8 cellular contexts compared by ENCODE assay signal in the genomic region with DNA sequence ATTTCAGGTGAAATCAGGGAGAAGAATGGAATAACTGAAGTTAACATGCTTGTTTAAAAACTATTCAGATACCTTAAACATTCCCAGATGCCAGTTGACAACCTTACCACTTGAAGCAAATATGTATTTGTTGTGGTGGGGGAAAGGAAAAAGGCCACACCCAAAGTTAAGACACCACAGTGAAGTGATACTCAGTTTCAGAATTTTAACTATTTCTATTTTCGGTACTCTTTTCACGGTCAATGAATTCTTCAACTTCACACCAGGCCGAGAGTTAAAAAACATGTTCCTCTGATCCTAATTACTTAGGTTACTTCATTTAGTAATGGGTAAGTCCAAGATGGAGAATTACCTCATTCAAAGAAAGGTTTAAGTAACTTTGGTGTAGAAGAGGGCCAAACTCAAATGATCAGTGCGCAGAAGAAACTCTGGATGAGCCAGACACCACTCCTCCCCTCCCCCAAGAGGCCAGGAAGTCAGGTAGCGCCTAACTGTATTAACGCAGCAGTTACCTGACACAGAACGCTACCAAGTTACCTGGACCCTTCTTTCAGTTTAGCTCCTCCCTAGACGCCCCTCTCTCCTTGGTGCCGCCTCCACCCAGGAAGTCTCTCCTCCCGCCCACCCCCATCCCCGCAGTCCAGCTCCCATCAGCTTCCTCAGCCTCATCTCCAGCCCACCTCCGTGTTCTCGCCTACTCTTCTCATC. TPM values are rescaled to one million over a fixed set of nuclear protein-coding genes. Genes with fewer than 3 reads are reported as not detected.
DNase-seq lines count a peak whose midpoint lies in the region; ATAC-seq and TF ChIP-seq lines count a peak whose summit lies in the region.

No MANE protein-coding gene starts in this region.

- H3K9ac ChIP-seq in liver (ENCODE audit: low read depth in 1 of 2, low read length in 2 of 2): peak overlapping the region; percentile 67 to 91

- DNase-seq in SHP77 treated with DMSO at 0.1 percent for 48 hours (lab: John Stamatoyannopoulos, UW): peak; percentile 3
- DNase-seq in SHP77 (lab: John Stamatoyannopoulos, UW): no peak
- no peak for DNase-seq in SJSA1 (ENCODE audit: low read depth in 1 of 2, low spot score in 2 of 2)
- peak; percentile 46 for DNase-seq in central memory CD4-positive, alpha-beta T cell

- WGBS in liver: 9% methylated on average over 13 of the region's 13 CpGs

- no peaks in the 10 kb centered on the region for H3K9me3 Mint-ChIP-seq in stimulated activated naive CD8-positive, alpha-beta T cell treated with anti-CD3 and anti-CD28 coated beads, Interleukin-15, Interleukin-2, amounts not matched to agents 100 ng/mL and 50 ng/mL, for 24 hours

- H3K4me1 ChIP-seq in SJSA1 (replicated peaks): peaks cover 50% of the 10 kb centered on the region
- H3K4me1 ChIP-seq in liver (ENCODE audit: control insufficient read depth in 4 of 4, insufficient read depth in 4 of 4, low read length in 3 of 4): peaks cover 7 to 16% (median 13%) of the 10 kb centered on the region in 4 donors

- no peaks in the 10 kb centered on the region for H3K27me3 Mint-ChIP-seq in stimulated activated naive CD8-positive, alpha-beta T cell treated with anti-CD3 and anti-CD28 coated beads, Interleukin-15, Interleukin-2, amounts not matched to agents 100 ng/mL and 50 ng/mL, for 24 hours

- peaks cover 19% of the 10 kb centered on the region for H3K36me3 Mint-ChIP-seq in stimulated activated naive CD8-positive, alpha-beta T cell treated with anti-CD3 and anti-CD28 coated beads, Interleukin-15, Interleukin-2, amounts not matched to agents 100 ng/mL and 50 ng/mL, for 24 hours (ENCODE audit: low read depth)

- H3K9me3 ChIP-seq in SJSA1 (replicated peaks) (no peaks in the 10 kb centered on the region), liver (ENCODE audit: control insufficient read depth in 4 of 4, low read length in 3 of 4) (no peaks in the 10 kb centered on the region)

- no peak for TF ChIP-seq RAD21 in liver (IDR thresholded peaks at IDR 0.05)

- H3K4me3 ChIP-seq in SJSA1: peak overlapping the region; percentile 75
- peak overlapping the region; percentile 66 to 99 (median 93) for H3K4me3 ChIP-seq in liver (ENCODE audit: low read depth in 1 of 3, low read length in 3 of 3)

- peaks cover 85% of the 10 kb centered on the region for H3K4me1 Mint-ChIP-seq in stimulated activated naive CD8-positive, alpha-beta T cell treated with anti-CD3 and anti-CD28 coated beads, Interleukin-15, Interleukin-2, amounts not matched to agents 100 ng/mL and 50 ng/mL, for 24 hours (ENCODE audit: low read depth)

- TF ChIP-seq CTCF in liver (IDR thresholded peaks at IDR 0.05; ENCODE audit: low read depth, low read length, missing input control): no peak

- H3K36me3 ChIP-seq in SJSA1 (peaks cover 43% of the 10 kb centered on the region), liver (ENCODE audit: control insufficient read depth in 4 of 4, insufficient read depth in 3 of 4, low read depth in 1 of 4, low read length in 3 of 4) (no peaks in the 10 kb centered on the region)

- peak overlapping the region; percentile 98 for H3K4me3 Mint-ChIP-seq in stimulated activated naive CD8-positive, alpha-beta T cell treated with anti-CD3 and anti-CD28 coated beads, Interleukin-15, Interleukin-2, amounts not matched to agents 100 ng/mL and 50 ng/mL, for 24 hours

- H3K27ac Mint-ChIP-seq in stimulated activated naive CD8-positive, alpha-beta T cell treated with anti-CD3 and anti-CD28 coated beads, Interleukin-15, Interleukin-2, amounts not matched to agents 100 ng/mL and 50 ng/mL, for 24 hours: peak overlapping the region; percentile 98

- H3K27me3 ChIP-seq in SJSA1 (replicated peaks): no peaks in the 10 kb centered on the region
- H3K27me3 ChIP-seq in liver (ENCODE audit: control insufficient read depth in 4 of 4, insufficient read depth in 4 of 4, low read length in 3 of 4): no peaks in the 10 kb centered on the region

- H3K27ac ChIP-seq in SJSA1 (peak overlapping the region; percentile 54), liver (ENCODE audit: low read depth in 1 of 2, low read length in 2 of 2) (peak overlapping the region; percentile 71 to 75)

- ATAC-seq in HG02885 (IDR thresholded peaks at IDR 0.05; ENCODE audit: poor library complexity, unreplicated experiment) (peak; percentile 21), GM18858 (IDR thresholded peaks at IDR 0.05; ENCODE audit: unreplicated experiment) (no peak)

TF ChIP-seq in liver, 16 proteins besides CTCF, POLR2A, EP300 and RAD21:
- no peak for TF ChIP-seq YY1 (IDR thresholded peaks at IDR 0.05)
- no peak for TF ChIP-seq TAF1 (conservative IDR thresholded peaks at IDR 0.05)
- TF ChIP-seq NR2F2 (IDR thresholded peaks at IDR 0.05): no peak
- no peak for TF ChIP-seq RXRA (IDR thresholded peaks at IDR 0.05)
- no peak for TF ChIP-seq HNF4A (conservative IDR thresholded peaks at IDR 0.05)
- TF ChIP-seq, protein P1, sequence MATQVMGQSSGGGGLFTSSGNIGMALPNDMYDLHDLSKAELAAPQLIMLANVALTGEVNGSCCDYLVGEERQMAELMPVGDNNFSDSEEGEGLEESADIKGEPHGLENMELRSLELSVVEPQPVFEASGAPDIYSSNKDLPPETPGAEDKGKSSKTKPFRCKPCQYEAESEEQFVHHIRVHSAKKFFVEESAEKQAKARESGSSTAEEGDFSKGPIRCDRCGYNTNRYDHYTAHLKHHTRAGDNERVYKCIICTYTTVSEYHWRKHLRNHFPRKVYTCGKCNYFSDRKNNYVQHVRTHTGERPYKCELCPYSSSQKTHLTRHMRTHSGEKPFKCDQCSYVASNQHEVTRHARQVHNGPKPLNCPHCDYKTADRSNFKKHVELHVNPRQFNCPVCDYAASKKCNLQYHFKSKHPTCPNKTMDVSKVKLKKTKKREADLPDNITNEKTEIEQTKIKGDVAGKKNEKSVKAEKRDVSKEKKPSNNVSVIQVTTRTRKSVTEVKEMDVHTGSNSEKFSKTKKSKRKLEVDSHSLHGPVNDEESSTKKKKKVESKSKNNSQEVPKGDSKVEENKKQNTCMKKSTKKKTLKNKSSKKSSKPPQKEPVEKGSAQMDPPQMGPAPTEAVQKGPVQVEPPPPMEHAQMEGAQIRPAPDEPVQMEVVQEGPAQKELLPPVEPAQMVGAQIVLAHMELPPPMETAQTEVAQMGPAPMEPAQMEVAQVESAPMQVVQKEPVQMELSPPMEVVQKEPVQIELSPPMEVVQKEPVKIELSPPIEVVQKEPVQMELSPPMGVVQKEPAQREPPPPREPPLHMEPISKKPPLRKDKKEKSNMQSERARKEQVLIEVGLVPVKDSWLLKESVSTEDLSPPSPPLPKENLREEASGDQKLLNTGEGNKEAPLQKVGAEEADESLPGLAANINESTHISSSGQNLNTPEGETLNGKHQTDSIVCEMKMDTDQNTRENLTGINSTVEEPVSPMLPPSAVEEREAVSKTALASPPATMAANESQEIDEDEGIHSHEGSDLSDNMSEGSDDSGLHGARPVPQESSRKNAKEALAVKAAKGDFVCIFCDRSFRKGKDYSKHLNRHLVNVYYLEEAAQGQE (IDR thresholded peaks at IDR 0.05): no peak
- TF ChIP-seq EGR1 (IDR thresholded peaks at IDR 0.05; ENCODE audit: low read depth in 2 of 2): no peak
- TF ChIP-seq, protein P2, sequence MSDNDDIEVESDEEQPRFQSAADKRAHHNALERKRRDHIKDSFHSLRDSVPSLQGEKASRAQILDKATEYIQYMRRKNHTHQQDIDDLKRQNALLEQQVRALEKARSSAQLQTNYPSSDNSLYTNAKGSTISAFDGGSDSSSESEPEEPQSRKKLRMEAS (IDR thresholded peaks at IDR 0.05): no peak
- no peak for TF ChIP-seq JUND (IDR thresholded peaks at IDR 0.05)
- no peak for TF ChIP-seq FOXA1 (IDR thresholded peaks at IDR 0.05)

RNA-seq across cellular contexts. Expression of a gene that starts 0.7 kb away (rescaled TPM):
- total RNA-seq in SJSA1 (2014; rRNA removed; shearing (Covaris generic)): 91.3 and 108 TPM in 2 replicates
- total RNA-seq in liver: 10 to 100 TPM; 32.1 to 88.3 TPM
- polyA plus RNA-seq in liver: 10 to 100 TPM; 24.8 to 33.5 TPM

Comparison
In these comparisons a context has a peak if more than half of its experiments do, and no peak if none do; other contexts are left out.
1. DNase-seq: peak in SHP77 treated with DMSO at 0.1 percent for 48 hours (single experiment) and central memory CD4-positive, alpha-beta T cell (single experiment); none in SHP77 (0 of 2) and SJSA1 (0 of 2).